8 cellular contexts compared by ENCODE assay signal in genomic region chr2:209977386-209978239, GRCh38. TPM values are rescaled to one million over a fixed set of nuclear protein-coding genes. Genes with fewer than 3 reads are reported as not detected.
DNase-seq lines count a peak whose midpoint lies in the region; ATAC-seq and TF ChIP-seq lines count a peak whose summit lies in the region.

No MANE protein-coding gene starts in this region.

- WGBS in esophagus muscularis mucosa: 93% methylated on average over 2 of the region's 2 CpGs

- H3K4me3 ChIP-seq in BE2C (ENCODE audit: low read depth, low read length): no peak overlapping the region
- H3K4me3 ChIP-seq in PC-9: no peak overlapping the region
- no peak overlapping the region for H3K4me3 ChIP-seq in esophagus muscularis mucosa

- ATAC-seq in GM18861 (IDR thresholded peaks at IDR 0.05; ENCODE audit: unreplicated experiment) (peak; percentile 57), HG03342 (IDR thresholded peaks at IDR 0.05; ENCODE audit: unreplicated experiment) (peak; percentile 44), GM19023 (IDR thresholded peaks at IDR 0.05; ENCODE audit: unreplicated experiment) (no peak)
- no peak for ATAC-seq in stimulated activated effector memory CD8-positive, alpha-beta T cell treated with anti-CD3 and anti-CD28 coated beads, Interleukin-12 subunit alpha, Interleukin-12 subunit beta, amount 100 ng/mL, for 72 hours

- H3K4me3 Mint-ChIP-seq in stimulated activated effector memory CD8-positive, alpha-beta T cell treated with anti-CD3 and anti-CD28 coated beads, Interleukin-12 subunit alpha, Interleukin-12 subunit beta, amount 100 ng/mL, for 72 hours: no peak overlapping the region

- intact Hi-C loops in PC-9 (cut with micrococcal nuclease; ENCODE audit: unreplicated experiment): loop anchor here (1.0 kb wide), 2 partner anchors 218 to 222 kb away; no protein-coding TSS in a partner anchor
- intact Hi-C loops in esophagus muscularis mucosa (cut with DNase I): loop anchor here (2.0 kb wide), 1 partner anchor 219 kb away; no protein-coding TSS in a partner anchor

- H3K4me2 ChIP-seq in PC-9: no peak overlapping the region

- DNase-seq in BE2C (no peak), PC-9 (no peak), esophagus muscularis mucosa (ENCODE audit: extremely low spot score) (no peak), putamen (ENCODE audit: low spot score) (peak; percentile 22)
- no peak for DNase-seq in stimulated activated effector memory CD8-positive, alpha-beta T cell treated with anti-CD3 and anti-CD28 coated beads, Interleukin-12 subunit alpha, Interleukin-12 subunit beta, amount 100 ng/mL, for 72 hours (ENCODE audit: low spot score in 2 of 2)

- H3K4me1 Mint-ChIP-seq in stimulated activated effector memory CD8-positive, alpha-beta T cell treated with anti-CD3 and anti-CD28 coated beads, Interleukin-12 subunit alpha, Interleukin-12 subunit beta, amount 100 ng/mL, for 72 hours: no peaks in the 10 kb centered on the region

- no peaks in the 10 kb centered on the region for H3K79me2 ChIP-seq in PC-9 (ENCODE audit: low read depth)

- no peaks in the 10 kb centered on the region for H3K36me3 Mint-ChIP-seq in stimulated activated effector memory CD8-positive, alpha-beta T cell treated with anti-CD3 and anti-CD28 coated beads, Interleukin-12 subunit alpha, Interleukin-12 subunit beta, amount 100 ng/mL, for 72 hours

- no TSS peak for BruUV-seq in PC-9 (replicated peaks; lab: Mats Ljungman, UMichigan)

- CTCF ChIA-PET in PC-9 (lab: Charles Lee): no interaction called here

- H3K27me3 ChIP-seq in BE2C (no peaks in the 10 kb centered on the region), PC-9 (ENCODE audit: insufficient read depth, low read depth) (no peaks in the 10 kb centered on the region), esophagus muscularis mucosa (peaks cover 0 to 4% (median 0%) of the 10 kb centered on the region in 4 donors)

- no peaks in the 10 kb centered on the region for H4K20me1 ChIP-seq in PC-9 (ENCODE audit: insufficient read depth)

- H3F3A ChIP-seq in PC-9 (ENCODE audit: insufficient read depth, low read depth): no peaks in the 10 kb centered on the region

- no peaks in the 10 kb centered on the region for H3K36me3 ChIP-seq in BE2C
- H3K36me3 ChIP-seq in PC-9 (ENCODE audit: low read depth): no peaks in the 10 kb centered on the region
- no peaks in the 10 kb centered on the region for H3K36me3 ChIP-seq in esophagus muscularis mucosa

- no peaks in the 10 kb centered on the region for H3K9me3 Mint-ChIP-seq in stimulated activated effector memory CD8-positive, alpha-beta T cell treated with anti-CD3 and anti-CD28 coated beads, Interleukin-12 subunit alpha, Interleukin-12 subunit beta, amount 100 ng/mL, for 72 hours

- no peak for TF ChIP-seq POLR2A in esophagus muscularis mucosa (IDR thresholded peaks at IDR 0.05; ENCODE audit: low read depth)

- H3K27ac ChIP-seq in PC-9: no peak overlapping the region
- H3K27ac ChIP-seq in esophagus muscularis mucosa (replicated peaks in 1 of 4): no peak overlapping the region

- no peak overlapping the region for H3K27ac Mint-ChIP-seq in stimulated activated effector memory CD8-positive, alpha-beta T cell treated with anti-CD3 and anti-CD28 coated beads, Interleukin-12 subunit alpha, Interleukin-12 subunit beta, amount 100 ng/mL, for 72 hours

- POLR2A ChIA-PET in PC-9 (lab: Charles Lee; ENCODE audit: unreplicated experiment): no interaction called here

- H2AFZ ChIP-seq in PC-9: no peak overlapping the region

- TF ChIP-seq CTCF in BE2C (IDR thresholded peaks at IDR 0.05; ENCODE audit: low read depth, low read length) (peak; percentile 45), PC-9 (conservative IDR thresholded peaks at IDR 0.05) (peak; percentile 67), esophagus muscularis mucosa (IDR thresholded peaks at IDR 0.05) (peak; percentile 56 to 66 (median 65))

- H3K4me1 ChIP-seq in BE2C (no peaks in the 10 kb centered on the region), PC-9 (replicated peaks; ENCODE audit: insufficient read depth) (no peaks in the 10 kb centered on the region), esophagus muscularis mucosa (no peaks in the 10 kb centered on the region)

- H3K9me3 ChIP-seq in BE2C (no peaks in the 10 kb centered on the region), PC-9 (ENCODE audit: insufficient read depth, low read depth) (no peaks in the 10 kb centered on the region), esophagus muscularis mucosa (no peaks in the 10 kb centered on the region)

- TF ChIP-seq EP300 in esophagus muscularis mucosa (IDR thresholded peaks at IDR 0.05): no peak

- H3K9me2 ChIP-seq in PC-9 (ENCODE audit: insufficient read depth): no peaks in the 10 kb centered on the region

RNA-seq across cellular contexts. Expression of gene RPE, which starts 24.8 kb away (rescaled TPM):
- 58.5 TPM for polyA plus RNA-seq in BE2C (2012; ENCODE audit: insufficient read depth, insufficient read length, low read depth)
- total RNA-seq in PC-9 (2021): 58.4 and 63.7 TPM in 2 replicates
- 10 to 100 TPM; 37.0 to 49.4 (median 39.5) TPM for total RNA-seq in esophagus muscularis mucosa

Comparison
In these comparisons a context has a peak if more than half of its experiments do, and no peak if none do; other contexts are left out.
1. ATAC-seq: peak in GM18861 (single experiment) and HG03342 (single experiment); none in GM19023 (single experiment) and stimulated activated effector memory CD8-positive, alpha-beta T cell treated with anti-CD3 and anti-CD28 coated beads, Interleukin-12 subunit alpha, Interleukin-12 subunit beta, amount 100 ng/mL, for 72 hours (single experiment).
2. Peak in every context shown above with its lines, with median percentiles within 50 percentile points of each other: CTCF ChIP-seq.